31 cellular contexts compared by ENCODE assay signal in the genomic region with DNA sequence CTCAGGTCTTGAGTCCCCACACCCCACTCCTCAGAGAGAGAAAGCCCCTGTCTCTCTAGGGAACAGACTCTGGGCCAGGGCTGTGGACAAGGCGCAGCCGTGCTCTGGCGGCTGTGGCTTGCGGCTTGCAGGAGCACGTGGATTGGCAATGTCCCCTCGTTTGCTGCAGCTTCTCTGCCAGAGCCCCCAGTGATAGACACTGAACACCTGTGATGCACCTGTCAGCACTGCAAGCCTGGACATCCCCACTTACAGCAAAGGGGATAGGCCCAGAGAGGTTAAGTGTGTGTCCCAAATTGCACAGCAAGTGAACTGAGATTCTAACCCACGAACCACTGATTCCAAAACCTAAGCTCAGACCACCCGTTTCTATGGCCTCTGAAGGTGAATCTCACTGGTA. TPM values are rescaled to one million over a fixed set of nuclear protein-coding genes. Genes with fewer than 3 reads are reported as not detected.
"Had no signal": no experiment of that assay in that cellular context is flagged by ENCODE, and none has a peak within 500 bp of the region (broad histone marks: within the 10 kb centered on the region; RNA-seq: fewer than 3 reads in every experiment).

No MANE protein-coding gene starts in this region.

- H3K27ac Mint-ChIP-seq: activated CD8-positive, alpha-beta T cell treated with anti-CD3 and anti-CD28 coated beads for 36 hours; activated naive CD4-positive, alpha-beta T cell treated with anti-CD3 and anti-CD28 coated beads, Interleukin-2, amount 10 ng/mL, durations not matched to agents 7 days and 5 days; activated naive CD8-positive, alpha-beta T cell treated with anti-CD3 and anti-CD28 coated beads, Interleukin-2, amount 10 ng/mL, durations not matched to agents 7 days and 5 days; activated T-cell treated with anti-CD3 and anti-CD28 coated beads, Interleukin-2, amount 50 U/mL, for 72 hours; activated T-helper 2 cell treated with anti-CD3 and anti-CD28 coated beads, Interferon-gamma antibody, Interleukin-2, Interleukin-4, amounts not matched to agents 10 μg/mL and 5 μg/mL and 100 μg/mL, durations not matched to agents 14 hours and 24 hours and 36 hours; T-helper 1 cell treated with Interleukin-12 subunit alpha and Interleukin-12 subunit beta and Interleukin-4 antibody, amounts not matched to agents 30 μg/mL and 1 μg/mL, for 36 hours had no signal

- H3K36me3 Mint-ChIP-seq: activated naive CD4-positive, alpha-beta T cell treated with anti-CD3 and anti-CD28 coated beads, Interleukin-2, amount 10 ng/mL, durations not matched to agents 7 days and 5 days; activated naive CD8-positive, alpha-beta T cell treated with anti-CD3 and anti-CD28 coated beads, Interleukin-2, amount 10 ng/mL, durations not matched to agents 7 days and 5 days had no signal

- H3K36me3 ChIP-seq: adrenal gland, SJCRH30 had no signal

- DNase-seq: activated CD4-positive, alpha-beta T cell treated with anti-CD3 and anti-CD28 coated beads for 4 hours; activated CD8-positive, alpha-beta memory T cell treated with anti-CD3 and anti-CD28 coated beads, Interleukin-2, amount 50 U/mL, for 4 hours; activated CD8-positive, alpha-beta T cell treated with anti-CD3 and anti-CD28 coated beads for 36 hours; activated gamma-delta T cell treated with Interleukin-2 at 50 U/mL for 16 hours; activated naive CD4-positive, alpha-beta T cell treated with anti-CD3 and anti-CD28 coated beads, Interleukin-2, amount 10 ng/mL, durations not matched to agents 7 days and 5 days; activated naive CD8-positive, alpha-beta T cell treated with anti-CD3 and anti-CD28 coated beads, Interleukin-2, amount 10 ng/mL, durations not matched to agents 7 days and 5 days; activated T-cell treated with anti-CD3 and anti-CD28 coated beads, Interleukin-2, amount 50 U/mL, for 72 hours; adrenal gland; anterior cingulate cortex; cerebellar nuclear complex; Kasumi-1; NCI-H1092; NCI-H1417; NCI-H1930; NCI-H2171; NCI-H2227 treated with DMSO at 0.1 percent for 48 hours; NCI-H446 treated with DMSO at 0.1 percent for 48 hours; NCI-H526; NCI-H774; NK-92 treated with Interleukin-12 subunit alpha and Interleukin-12 subunit beta, amount 100 ng/mL, for 24 hours; SJCRH30; SK-N-SH; SW 1271 had no signal

- H3K9me3 ChIP-seq: adrenal gland, SJCRH30, SK-N-SH had no signal

- H3K4me3 ChIP-seq: adrenal gland, SJCRH30 had no signal

- ATAC-seq: activated CD4-positive, CD25-positive, alpha-beta regulatory T cell treated with anti-CD3 and anti-CD28 coated beads, Interleukin-2, amount 50 U/mL, for 24 hours; activated CD8-positive, alpha-beta T cell treated with anti-CD3 and anti-CD28 coated beads for 36 hours; activated T-cell treated with anti-CD3 and anti-CD28 coated beads, Interleukin-2, amount 50 U/mL, for 72 hours; Panc1 had no signal

- H3K27ac ChIP-seq: adrenal gland, RWPE1, SJCRH30 had no signal

RNA-seq across cellular contexts. Expression of a gene that starts 7.0 kb away (rescaled TPM):
- total RNA-seq: activated CD8-positive, alpha-beta T cell treated with anti-CD3 and anti-CD28 coated beads for 36 hours; activated naive CD8-positive, alpha-beta T cell treated with anti-CD3 and anti-CD28 coated beads, Interleukin-2, amount 10 ng/mL, durations not matched to agents 7 days and 5 days; activated T-helper 2 cell treated with anti-CD3 and anti-CD28 coated beads, Interferon-gamma antibody, Interleukin-2, Interleukin-4, amounts not matched to agents 10 μg/mL and 5 μg/mL and 100 μg/mL, durations not matched to agents 14 hours and 24 hours and 36 hours; cardiac septum; M059J; Right ventricle myocardium superior had no signal
- polyA plus RNA-seq: SK-N-SH had no signal
